Comparison of ENCODE assay signal across 8 cellular contexts in the genomic region with DNA sequence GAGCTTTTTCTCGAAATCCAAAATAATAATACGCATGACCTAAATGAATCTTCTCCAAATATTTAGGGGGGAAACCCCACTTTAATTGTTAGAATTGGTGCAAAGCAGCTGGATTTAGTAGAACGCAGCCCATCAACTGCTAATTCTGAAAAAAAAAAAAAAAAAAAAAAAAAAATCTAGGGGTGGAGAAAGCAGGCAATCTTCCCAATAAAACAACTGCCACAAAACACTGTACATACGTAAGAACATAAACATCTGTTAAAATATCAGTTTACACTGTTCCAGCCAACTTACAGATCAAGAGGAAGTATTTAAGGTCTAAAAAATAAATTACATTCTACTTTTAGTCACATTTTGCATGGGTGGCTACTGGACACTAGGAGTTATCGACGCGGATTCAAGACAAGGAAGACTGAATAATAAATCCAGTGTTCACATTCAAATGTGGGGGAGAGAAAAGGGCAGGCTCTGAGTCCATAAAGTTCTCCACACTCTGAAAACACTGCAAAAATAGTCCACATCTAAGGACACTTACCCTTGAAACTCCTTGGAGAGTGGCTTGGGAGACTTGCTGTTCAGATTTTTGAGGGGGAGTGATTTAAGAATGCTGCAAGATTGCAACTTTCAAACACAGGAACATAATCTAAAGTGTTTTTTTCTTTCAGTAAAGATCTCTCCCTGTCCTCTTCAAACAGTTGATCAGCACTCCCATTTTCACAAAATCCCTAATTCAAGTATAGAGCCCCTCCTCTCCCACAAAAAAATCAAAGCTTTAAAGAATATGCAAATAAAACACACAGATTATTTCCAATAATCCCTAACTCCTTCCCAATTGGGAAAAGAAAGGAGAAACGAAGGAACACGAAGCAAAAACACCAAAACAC. TPM values are rescaled to one million over a fixed set of nuclear protein-coding genes. Genes with fewer than 3 reads are reported as not detected.
DNase-seq lines count a peak whose midpoint lies in the region; ATAC-seq, FAIRE-seq and TF ChIP-seq lines count a peak whose summit lies in the region.

No MANE protein-coding gene starts in this region.

- H3K27ac Mint-ChIP-seq in T-helper 17 cell = peak overlapping the region; percentile 97

- peaks cover 4% of the 10 kb centered on the region for H3K36me3 Mint-ChIP-seq in T-helper 17 cell (ENCODE audit: low read depth)

- WGBS in gastroesophageal sphincter (ENCODE audit: low coverage in 1 of 2), 2 donors = 5 to 8% methylated on average over 4 to 9 of the region's 9 CpGs

- ATAC-seq in Right ventricle myocardium superior (ENCODE audit: poor library complexity) (no peak), T-helper 17 cell (no peak), gastroesophageal sphincter (no peak), GM19397 (IDR thresholded peaks at IDR 0.05; ENCODE audit: unreplicated experiment) (no peak), HG03571 (IDR thresholded peaks at IDR 0.05; ENCODE audit: unreplicated experiment) (no peak)

- H3K36me3 ChIP-seq in right atrium auricular region = no peaks in the 10 kb centered on the region
- H3K36me3 ChIP-seq in gastroesophageal sphincter = peaks cover 0 to 6% of the 10 kb centered on the region in 2 donors
- H3K36me3 ChIP-seq in rectal smooth muscle tissue (ENCODE audit: control insufficient read depth, insufficient read depth, low read length) = no peaks in the 10 kb centered on the region

- H3K9me3 ChIP-seq in right atrium auricular region = no peaks in the 10 kb centered on the region
- no peaks in the 10 kb centered on the region for H3K9me3 ChIP-seq in T-helper 17 cell (ENCODE audit: control insufficient read depth, low read length, poor library complexity, severe bottlenecking)
- H3K9me3 ChIP-seq in gastroesophageal sphincter = no peaks in the 10 kb centered on the region

- no peaks in the 10 kb centered on the region for H3K27me3 ChIP-seq in right atrium auricular region
- H3K27me3 ChIP-seq in gastroesophageal sphincter = no peaks in the 10 kb centered on the region
- H3K27me3 ChIP-seq in rectal smooth muscle tissue (ENCODE audit: control insufficient read depth, insufficient read depth, low read length) = no peaks in the 10 kb centered on the region

- DNase-seq in right atrium auricular region (ENCODE audit: low spot score) (no peak), Right ventricle myocardium superior (no peak), T-helper 17 cell (no peak), H54 (ENCODE audit: insufficient read length, low spot score) (no peak)

- TF ChIP-seq POLR2A in gastroesophageal sphincter (IDR thresholded peaks at IDR 0.05) (no peak), H54 (IDR thresholded peaks at IDR 0.05; ENCODE audit: low read depth, low read length) (no peak)

- TF ChIP-seq EP300 in gastroesophageal sphincter (IDR thresholded peaks at IDR 0.05) = no peak

- H3K27ac ChIP-seq in right atrium auricular region = peak overlapping the region; percentile 99
- peak overlapping the region; percentile 88 to 99 (median 98) for H3K27ac ChIP-seq in gastroesophageal sphincter
- peak overlapping the region; percentile 100 for H3K27ac ChIP-seq in rectal smooth muscle tissue (ENCODE audit: low read depth, low read length)

- intact Hi-C loops in Right ventricle myocardium superior (cut with DNase I) = no loop called here

- H3K4me1 Mint-ChIP-seq in T-helper 17 cell = peaks cover 37% of the 10 kb centered on the region

- no peaks in the 10 kb centered on the region for H3K27me3 Mint-ChIP-seq in T-helper 17 cell

- TF ChIP-seq CTCF in right atrium auricular region (IDR thresholded peaks at IDR 0.05) (no peak), gastroesophageal sphincter (IDR thresholded peaks at IDR 0.05) (no peak)

- H3K4me3 ChIP-seq in right atrium auricular region (peak overlapping the region; percentile 95), gastroesophageal sphincter (peak overlapping the region; percentile 81 to 95), rectal smooth muscle tissue (ENCODE audit: low read length) (peak overlapping the region; percentile 99)

- H3K4me3 Mint-ChIP-seq in T-helper 17 cell = peak overlapping the region; percentile 98

- peak overlapping the region; percentile 90 for H3K9ac ChIP-seq in rectal smooth muscle tissue (ENCODE audit: low read length)

- no peak for FAIRE-seq in H54 (lab: Jason Lieb, UNC)

- H3K4me1 ChIP-seq in right atrium auricular region (peaks cover 0 to 37% of the 10 kb centered on the region in 2 donors), gastroesophageal sphincter (peaks cover 0 to 57% (median 11%) of the 10 kb centered on the region in 3 donors), rectal smooth muscle tissue (ENCODE audit: control insufficient read depth, insufficient read depth, low read length) (peaks cover 21% of the 10 kb centered on the region)

RNA-seq across cellular contexts. Expression of a gene that starts 1.3 kb away (rescaled TPM):
- 10 to 100 TPM; 13.3 to 13.9 TPM for total RNA-seq in right atrium auricular region
- total RNA-seq in Right ventricle myocardium superior = 18.3 TPM
- 10 to 100 TPM; 17.5 to 26.7 TPM for total RNA-seq in T-helper 17 cell
- 10 to 100 TPM; 30.0 to 39.2 (median 34.4) TPM for total RNA-seq in gastroesophageal sphincter
